ENCODE assay signal across 2 cellular contexts in genomic region chr11:3047637-3048036, GRCh38.
TF ChIP-seq lines count a peak whose summit lies in the region.

No MANE protein-coding gene starts in this region.

TF ChIP-seq in GM23338, 12 proteins besides CTCF, POLR2A, EP300 and RAD21:
- TF ChIP-seq STAT1 (IDR thresholded peaks at IDR 0.05; ENCODE audit: unreplicated experiment) (no peak), NANOG (IDR thresholded peaks at IDR 0.05; ENCODE audit: borderline replicate concordance) (no peak), EZH2phosphoT487 (IDR thresholded peaks at IDR 0.05; ENCODE audit: unreplicated experiment) (no peak), CREB1 (CRISPR knock-in tag; IDR thresholded peaks at IDR 0.05; ENCODE audit: low read depth) (no peak), ZNF331 (CRISPR knock-in tag; IDR thresholded peaks at IDR 0.05; ENCODE audit: low read depth) (no peak), REST (IDR thresholded peaks at IDR 0.05; ENCODE audit: unreplicated experiment) (no peak), EZH2 (IDR thresholded peaks at IDR 0.05; ENCODE audit: low read depth, unreplicated experiment) (no peak), JUNB (IDR thresholded peaks at IDR 0.05; ENCODE audit: unreplicated experiment) (no peak), POLR2AphosphoS5 (IDR thresholded peaks at IDR 0.05; ENCODE audit: low read depth) (no peak), ZNF114 (CRISPR knock-in tag; IDR thresholded peaks at IDR 0.05) (no peak), ZNF462 (CRISPR knock-in tag; IDR thresholded peaks at IDR 0.05) (no peak), ETS1 (IDR thresholded peaks at IDR 0.05) (no peak)
TF ChIP-seq in GM23338: peak in this region for 0.

TF ChIP-seq in GM12878, 131 proteins besides CTCF, POLR2A, EP300 and RAD21:
- TF ChIP-seq ESRRA (IDR thresholded peaks at IDR 0.05; ENCODE audit: low read length) (no peak), EGR1 (IDR thresholded peaks at IDR 0.05; ENCODE audit: borderline replicate concordance in 1 of 2, low read depth in 2 of 2, low read length in 2 of 2) (no peak), CHD1 (IDR thresholded peaks at IDR 0.05; ENCODE audit: low read depth, low read length) (no peak), CBFB (IDR thresholded peaks at IDR 0.05; ENCODE audit: low read depth) (no peak), ZBTB40 (IDR thresholded peaks at IDR 0.05; ENCODE audit: borderline replicate concordance) (no peak), ZNF687 (IDR thresholded peaks at IDR 0.05) (no peak), E2F4 (IDR thresholded peaks at IDR 0.05; ENCODE audit: low read depth, low read length) (no peak), SMC3 (IDR thresholded peaks at IDR 0.05; ENCODE audit: borderline replicate concordance, low read length) (no peak), ZZZ3 (IDR thresholded peaks at IDR 0.05; ENCODE audit: control insufficient read depth, insufficient read length, low read depth) (no peak), POU2F2 (IDR thresholded peaks at IDR 0.05; ENCODE audit: borderline replicate concordance, low read depth, low read length) (no peak), YBX1 (IDR thresholded peaks at IDR 0.05) (no peak), ZBTB33 (IDR thresholded peaks at IDR 0.05) (no peak), STAT3 (IDR thresholded peaks at IDR 0.05; ENCODE audit: low read depth, low read length) (no peak)
